Comparison of ENCODE assay signal across 15 cellular contexts in genomic region chr5:179346875-179347274, GRCh38. TPM values are rescaled to one million over a fixed set of nuclear protein-coding genes. Genes with fewer than 3 reads are reported as not detected.
"Had no signal": no experiment of that assay in that cellular context is flagged by ENCODE, and none has a peak within 500 bp of the region (broad histone marks: within the 10 kb centered on the region; RNA-seq: fewer than 3 reads in every experiment).

No MANE protein-coding gene starts in this region.

- H3K4me3 Mint-ChIP-seq: activated T-helper 1 cell treated with anti-CD3 and anti-CD28 coated beads, Interleukin-12 subunit alpha, Interleukin-12 subunit beta, Interleukin-2, Interleukin-4 antibody, amounts not matched to agents 30 ng/mL and 10 ng/mL and 1 ng/mL, durations not matched to agents 14 hours and 24 hours and 36 hours; stimulated activated naive CD8-positive, alpha-beta T cell treated with anti-CD3 and anti-CD28 coated beads, Interleukin-15, Interleukin-2, amounts not matched to agents 100 ng/mL and 50 ng/mL, for 24 hours had no signal

- DNase-seq: activated CD4-positive, alpha-beta T cell treated with anti-CD3 and anti-CD28 coated beads for 1 hour; activated CD4-positive, alpha-beta T cell treated with anti-CD3 and anti-CD28 coated beads, Interleukin-2, amount 50 U/mL, for 48 hours; activated CD8-positive, alpha-beta memory T cell treated with anti-CD3 and anti-CD28 coated beads, Interleukin-2, amount 50 U/mL, for 48 hours; activated naive CD4-positive, alpha-beta T cell; adrenal gland; cerebellar nuclear complex; foreskin keratinocyte; head of caudate nucleus; sigmoid colon; SJCRH30; stimulated activated CD4-positive, alpha-beta T cell treated with anti-CD3 and anti-CD28 coated beads, Interleukin-2, amount 100 ng/mL, for 48 hours; testis had no signal

- H3K27me3 ChIP-seq: sigmoid colon, SJCRH30, testis had no signal

- H3K27ac Mint-ChIP-seq: activated T-helper 1 cell treated with anti-CD3 and anti-CD28 coated beads, Interleukin-12 subunit alpha, Interleukin-12 subunit beta, Interleukin-2, Interleukin-4 antibody, amounts not matched to agents 30 ng/mL and 10 ng/mL and 1 ng/mL, durations not matched to agents 14 hours and 24 hours and 36 hours; stimulated activated naive CD8-positive, alpha-beta T cell treated with anti-CD3 and anti-CD28 coated beads, Interleukin-15, Interleukin-2, amounts not matched to agents 100 ng/mL and 50 ng/mL, for 24 hours had no signal

- H3K4me3 ChIP-seq: adrenal gland, sigmoid colon, SJCRH30, testis had no signal

- H3K4me1 ChIP-seq: foreskin keratinocyte, SJCRH30 had no signal

- H3K36me3 ChIP-seq: adrenal gland, sigmoid colon, SJCRH30 had no signal

- H3K9me3 ChIP-seq: adrenal gland, sigmoid colon, SJCRH30, testis had no signal

- H3K27ac ChIP-seq: foreskin keratinocyte, SJCRH30, testis had no signal

- H3K9me3 Mint-ChIP-seq: activated T-helper 1 cell treated with anti-CD3 and anti-CD28 coated beads, Interleukin-12 subunit alpha, Interleukin-12 subunit beta, Interleukin-2, Interleukin-4 antibody, amounts not matched to agents 30 ng/mL and 10 ng/mL and 1 ng/mL, durations not matched to agents 14 hours and 24 hours and 36 hours; stimulated activated naive CD8-positive, alpha-beta T cell treated with anti-CD3 and anti-CD28 coated beads, Interleukin-15, Interleukin-2, amounts not matched to agents 100 ng/mL and 50 ng/mL, for 24 hours had no signal

- ATAC-seq: foreskin keratinocyte had no signal

- FAIRE-seq: endothelial cell of umbilical vein had no signal

RNA-seq across cellular contexts. Expression of gene ADAMTS2, which starts 1.6 kb away (rescaled TPM):
- total RNA-seq: activated T-helper 1 cell treated with anti-CD3 and anti-CD28 coated beads, Interleukin-12 subunit alpha, Interleukin-12 subunit beta, Interleukin-2, Interleukin-4 antibody, amounts not matched to agents 30 ng/mL and 10 ng/mL and 1 ng/mL, durations not matched to agents 14 hours and 24 hours and 36 hours; endothelial cell of umbilical vein; foreskin keratinocyte; SJCRH30 had no signal
- polyA plus RNA-seq: endothelial cell of umbilical vein, foreskin keratinocyte had no signal
